2 cellular contexts compared by ENCODE assay signal in the genomic region with DNA sequence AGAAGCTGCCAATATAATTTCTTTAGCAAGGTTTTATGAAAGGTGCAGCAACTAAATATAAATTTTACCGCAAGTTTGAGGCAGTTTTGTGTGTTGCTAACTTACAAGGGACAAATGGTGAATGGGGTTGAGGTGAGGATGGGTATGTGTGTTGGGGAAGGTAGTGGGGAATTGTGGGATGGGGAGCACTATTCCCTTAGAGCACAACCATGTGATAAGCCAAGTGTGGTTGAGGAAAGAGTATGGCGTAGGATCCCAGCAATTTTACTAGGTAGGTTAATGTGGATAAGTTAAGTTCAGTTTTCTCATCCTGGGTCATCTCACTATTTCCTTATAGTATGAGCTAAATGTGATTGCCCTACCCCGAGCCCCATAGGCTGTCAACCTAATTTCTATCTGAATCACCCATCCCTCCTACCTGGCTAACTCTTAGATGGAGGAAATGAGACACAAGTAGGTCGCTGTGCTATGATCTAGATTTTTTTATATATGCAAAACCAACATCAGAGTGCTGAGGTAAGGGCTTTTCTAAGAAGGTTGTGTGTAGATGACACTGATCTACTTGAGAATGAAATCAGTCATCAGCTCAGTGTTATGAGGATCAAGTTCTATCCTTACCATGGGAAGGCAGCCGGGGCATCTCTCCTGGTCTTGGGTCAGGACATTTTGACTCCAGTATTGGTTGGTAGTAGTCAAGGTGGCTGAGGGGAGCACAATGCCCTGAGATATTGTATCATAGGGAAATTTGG.
TF ChIP-seq lines count a peak whose summit lies in the region.

No MANE protein-coding gene starts in this region.

TF ChIP-seq in GM12878, 131 proteins besides CTCF, POLR2A, EP300 and RAD21 (continues in another document):
- no peak for TF ChIP-seq RUNX3 (IDR thresholded peaks at IDR 0.05; ENCODE audit: low read length)
- no peak for TF ChIP-seq NFYA (IDR thresholded peaks at IDR 0.05; ENCODE audit: borderline replicate concordance, low read depth, low read length)
- 0 out of 2 replicates have a peak, but pooled peaks have one; percentile 10 for TF ChIP-seq ZBTB4 (CRISPR knock-in tag; IDR thresholded peaks at IDR 0.05)
- TF ChIP-seq POU2F2 (IDR thresholded peaks at IDR 0.05; ENCODE audit: borderline replicate concordance, low read depth, low read length), result peak; percentile 44; the same call in 2 of the 3 replicates
- peak; percentile 31; the same call in 1 of the 2 replicates for TF ChIP-seq LARP7 (IDR thresholded peaks at IDR 0.05)
- TF ChIP-seq JUNB (IDR thresholded peaks at IDR 0.05), result peak; percentile 44; the same call in 1 of the 2 replicates
- TF ChIP-seq E2F8 (IDR thresholded peaks at IDR 0.05; ENCODE audit: low read depth, partially characterized antibody), result no peak
- TF ChIP-seq SMAD5 (IDR thresholded peaks at IDR 0.05; ENCODE audit: low read depth), result peak; percentile 51; the same call in 1 of the 2 replicates
- peak; percentile 35; the same call in 1 of the 2 replicates for TF ChIP-seq FOXM1 (IDR thresholded peaks at IDR 0.05; ENCODE audit: low read depth, low read length)
- no peak for TF ChIP-seq MYC (IDR thresholded peaks at IDR 0.05; ENCODE audit: insufficient read depth, insufficient read length, insufficient replicate concordance, low read length, severe bottlenecking)
- TF ChIP-seq ZNF622 (IDR thresholded peaks at IDR 0.05), result no peak
- 0 out of 2 replicates have a peak, but pooled peaks have one; percentile 19 for TF ChIP-seq MEF2A (IDR thresholded peaks at IDR 0.05; ENCODE audit: insufficient read depth, low read depth, low read length)
- TF ChIP-seq, protein P1, sequence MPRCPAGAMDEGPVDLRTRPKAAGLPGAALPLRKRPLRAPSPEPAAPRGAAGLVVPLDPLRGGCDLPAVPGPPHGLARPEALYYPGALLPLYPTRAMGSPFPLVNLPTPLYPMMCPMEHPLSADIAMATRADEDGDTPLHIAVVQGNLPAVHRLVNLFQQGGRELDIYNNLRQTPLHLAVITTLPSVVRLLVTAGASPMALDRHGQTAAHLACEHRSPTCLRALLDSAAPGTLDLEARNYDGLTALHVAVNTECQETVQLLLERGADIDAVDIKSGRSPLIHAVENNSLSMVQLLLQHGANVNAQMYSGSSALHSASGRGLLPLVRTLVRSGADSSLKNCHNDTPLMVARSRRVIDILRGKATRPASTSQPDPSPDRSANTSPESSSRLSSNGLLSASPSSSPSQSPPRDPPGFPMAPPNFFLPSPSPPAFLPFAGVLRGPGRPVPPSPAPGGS (IDR thresholded peaks at IDR 0.05; ENCODE audit: borderline replicate concordance, insufficient read depth, low read depth, low read length, poor library complexity, severe bottlenecking), result peak; percentile 15
- TF ChIP-seq ZBED1 (IDR thresholded peaks at IDR 0.05; ENCODE audit: borderline replicate concordance), result 0 out of 2 replicates have a peak, but pooled peaks have one; percentile 18
- TF ChIP-seq ZNF384 (IDR thresholded peaks at IDR 0.05; ENCODE audit: borderline replicate concordance, low read depth, low read length), result peak; percentile 67
- TF ChIP-seq MTA2 (IDR thresholded peaks at IDR 0.05; ENCODE audit: low read depth), result 0 out of 2 replicates have a peak, but pooled peaks have one; percentile 11
- TF ChIP-seq MLLT1 (IDR thresholded peaks at IDR 0.05), result peak; percentile 38; the same call in 1 of the 2 replicates
- peak; percentile 70; the same call in 1 of the 2 replicates for TF ChIP-seq CREB1 (IDR thresholded peaks at IDR 0.05; ENCODE audit: low read depth)

TF ChIP-seq in SK-N-SH, 30 proteins besides CTCF, POLR2A, EP300 and RAD21:
- TF ChIP-seq CHD2 (IDR thresholded peaks at IDR 0.05; ENCODE audit: low read length, partially characterized antibody) (no peak), PBX3 (IDR thresholded peaks at IDR 0.05) (no peak), YY1 (IDR thresholded peaks at IDR 0.05; ENCODE audit: low read depth) (no peak), FOXM1 (IDR thresholded peaks at IDR 0.05; ENCODE audit: low read depth) (no peak), FOSL2 (IDR thresholded peaks at IDR 0.05; ENCODE audit: borderline replicate concordance, low read depth) (no peak), MXI1 (IDR thresholded peaks at IDR 0.05; ENCODE audit: low read depth, low read length) (no peak), GABPA (IDR thresholded peaks at IDR 0.05; ENCODE audit: low read depth) (no peak), POLR2AphosphoS5 (IDR thresholded peaks at IDR 0.05; ENCODE audit: low read depth, low read length) (no peak), GATA2 (CRISPR knock-in tag; IDR thresholded peaks at IDR 0.05) (no peak), ELF1 (IDR thresholded peaks at IDR 0.05) (no peak), RCOR1 (IDR thresholded peaks at IDR 0.05; ENCODE audit: low read length) (no peak), TEAD4 (IDR thresholded peaks at IDR 0.05; ENCODE audit: borderline replicate concordance, insufficient read depth) (no peak)
- TF ChIP-seq, protein P2, sequence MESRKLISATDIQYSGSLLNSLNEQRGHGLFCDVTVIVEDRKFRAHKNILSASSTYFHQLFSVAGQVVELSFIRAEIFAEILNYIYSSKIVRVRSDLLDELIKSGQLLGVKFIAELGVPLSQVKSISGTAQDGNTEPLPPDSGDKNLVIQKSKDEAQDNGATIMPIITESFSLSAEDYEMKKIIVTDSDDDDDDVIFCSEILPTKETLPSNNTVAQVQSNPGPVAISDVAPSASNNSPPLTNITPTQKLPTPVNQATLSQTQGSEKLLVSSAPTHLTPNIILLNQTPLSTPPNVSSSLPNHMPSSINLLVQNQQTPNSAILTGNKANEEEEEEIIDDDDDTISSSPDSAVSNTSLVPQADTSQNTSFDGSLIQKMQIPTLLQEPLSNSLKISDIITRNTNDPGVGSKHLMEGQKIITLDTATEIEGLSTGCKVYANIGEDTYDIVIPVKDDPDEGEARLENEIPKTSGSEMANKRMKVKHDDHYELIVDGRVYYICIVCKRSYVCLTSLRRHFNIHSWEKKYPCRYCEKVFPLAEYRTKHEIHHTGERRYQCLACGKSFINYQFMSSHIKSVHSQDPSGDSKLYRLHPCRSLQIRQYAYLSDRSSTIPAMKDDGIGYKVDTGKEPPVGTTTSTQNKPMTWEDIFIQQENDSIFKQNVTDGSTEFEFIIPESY (IDR thresholded peaks at IDR 0.05; ENCODE audit: borderline replicate concordance, low read depth), result no peak
- TF ChIP-seq, protein P3, sequence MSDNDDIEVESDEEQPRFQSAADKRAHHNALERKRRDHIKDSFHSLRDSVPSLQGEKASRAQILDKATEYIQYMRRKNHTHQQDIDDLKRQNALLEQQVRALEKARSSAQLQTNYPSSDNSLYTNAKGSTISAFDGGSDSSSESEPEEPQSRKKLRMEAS (IDR thresholded peaks at IDR 0.05; ENCODE audit: low read depth), result no peak
